Comparison of ENCODE assay signal across 17 cellular contexts in genomic region chr20:61340157-61340556, GRCh38.
A peak's percentile ranks its signal among the peaks of the same experiment; 100 is the strongest.
DNase-seq lines count a peak whose midpoint lies in the region; ATAC-seq and TF ChIP-seq lines count a peak whose summit lies in the region.
"Had no signal": no experiment of that assay in that cellular context is flagged by ENCODE, and none has a peak within 500 bp of the region (broad histone marks: within the 10 kb centered on the region; RNA-seq: fewer than 3 reads in every experiment).

No MANE protein-coding gene starts in this region.

- no peak overlapping the region for H2AFZ ChIP-seq in GM23338
- no peak overlapping the region for H2AFZ ChIP-seq in smooth muscle cell (ENCODE audit: low read depth)

- H3K27ac ChIP-seq in GM23338 (ENCODE audit: low read depth) (no peak overlapping the region), sigmoid colon (no peak overlapping the region), smooth muscle cell (ENCODE audit: low read depth) (no peak overlapping the region)
- H3K27ac ChIP-seq: BLaER1 treated with 17β-estradiol and CSF1 and Interleukin-3, amounts not matched to agents 10 nM and 100 nM had no signal

- H3F3A ChIP-seq in GM23338 (replicated peaks; ENCODE audit: low read depth) (no peaks in the 10 kb centered on the region), smooth muscle cell (ENCODE audit: low read depth) (no peaks in the 10 kb centered on the region)

- no peak overlapping the region for H3K4me3 ChIP-seq in GM23338
- H3K4me3 ChIP-seq in sigmoid colon, result no peak overlapping the region
- H3K4me3 ChIP-seq in smooth muscle cell, result no peak overlapping the region
- H3K4me3 ChIP-seq: BLaER1 treated with 17β-estradiol and CSF1 and Interleukin-3, amounts not matched to agents 10 nM and 100 nM had no signal

- H3K9me2 ChIP-seq in GM23338 (ENCODE audit: insufficient read depth), result no peaks in the 10 kb centered on the region

- TF ChIP-seq CTCF in CD14-positive monocyte (IDR thresholded peaks at IDR 0.05), result no peak
- no peak for TF ChIP-seq CTCF in GM23338 (conservative IDR thresholded peaks at IDR 0.05; ENCODE audit: low read depth in 2 of 2)
- no peak for TF ChIP-seq CTCF in sigmoid colon (IDR thresholded peaks at IDR 0.05)
- no peak for TF ChIP-seq CTCF in smooth muscle cell (IDR thresholded peaks at IDR 0.05; ENCODE audit: borderline replicate concordance, insufficient read depth, poor library complexity, severe bottlenecking)

- H3K27ac Mint-ChIP-seq in CD14-positive monocyte (no peak overlapping the region), GM23338 (no peak overlapping the region)
- H3K27ac Mint-ChIP-seq in activated naive CD4-positive, alpha-beta T cell treated with anti-CD3 and anti-CD28 coated beads, Interleukin-2, amount 50 U/mL, for 72 hours, result no peak overlapping the region
- H3K27ac Mint-ChIP-seq: CD4-positive, alpha-beta T cell; H9 had no signal

- H3K27me3 Mint-ChIP-seq in CD14-positive monocyte (ENCODE audit: low read depth in 3 of 3) (peaks cover 0 to 3% (median 2%) of the 10 kb centered on the region in 3 donors), GM23338 (ENCODE audit: insufficient read depth, low read depth, poor library complexity) (peaks cover 2% of the 10 kb centered on the region)

- H3K36me3 Mint-ChIP-seq in CD14-positive monocyte (no peaks in the 10 kb centered on the region), GM23338 (ENCODE audit: low read depth) (peaks cover 4% of the 10 kb centered on the region; the same call in 2 of the 3 replicates)
- no peaks in the 10 kb centered on the region for H3K36me3 Mint-ChIP-seq in activated naive CD4-positive, alpha-beta T cell treated with anti-CD3 and anti-CD28 coated beads, Interleukin-2, amount 50 U/mL, for 72 hours

- H3K4me1 ChIP-seq in GM23338 (ENCODE audit: insufficient read depth) (no peaks in the 10 kb centered on the region), sigmoid colon (no peaks in the 10 kb centered on the region), smooth muscle cell (ENCODE audit: low read depth) (no peaks in the 10 kb centered on the region)

- 77 to 87% methylated on average over 5 of the region's 5 CpGs for WGBS in sigmoid colon, 2 donors
- WGBS in smooth muscle cell (ENCODE audit: low lambda C conversion rate), result 80% methylated on average over 5 of the region's 5 CpGs

- peaks cover 0 to 26% (median 13%) of the 10 kb centered on the region in 7 donors for H3K9me3 Mint-ChIP-seq in CD14-positive monocyte
- peaks cover 9% of the 10 kb centered on the region; the same call in 2 of the 3 replicates for H3K9me3 Mint-ChIP-seq in GM23338
- H3K9me3 Mint-ChIP-seq in activated naive CD4-positive, alpha-beta T cell treated with anti-CD3 and anti-CD28 coated beads, Interleukin-2, amount 50 U/mL, for 72 hours, result peaks cover 0 to 5% of the 10 kb centered on the region in 2 donors
- H3K9me3 Mint-ChIP-seq: CD4-positive, alpha-beta T cell had no signal

- H3K9me3 ChIP-seq in sigmoid colon, result no peaks in the 10 kb centered on the region
- no peaks in the 10 kb centered on the region for H3K9me3 ChIP-seq in smooth muscle cell (replicated peaks; ENCODE audit: low read depth)
- H3K9me3 ChIP-seq: BLaER1 treated with 17β-estradiol and CSF1 and Interleukin-3, amounts not matched to agents 10 nM and 100 nM had no signal

- H3K4me2 ChIP-seq in GM23338 (no peak overlapping the region), smooth muscle cell (no peak overlapping the region)
- H3K4me2 ChIP-seq: BLaER1 treated with 17β-estradiol and CSF1 and Interleukin-3, amounts not matched to agents 10 nM and 100 nM had no signal

- H3K36me3 ChIP-seq in GM23338 (ENCODE audit: insufficient read depth) (no peaks in the 10 kb centered on the region), sigmoid colon (no peaks in the 10 kb centered on the region), smooth muscle cell (ENCODE audit: low read depth) (no peaks in the 10 kb centered on the region)
- H3K36me3 ChIP-seq: BLaER1 treated with 17β-estradiol and CSF1 and Interleukin-3, amounts not matched to agents 10 nM and 100 nM had no signal

- TF ChIP-seq POLR2A in sigmoid colon (IDR thresholded peaks at IDR 0.05), result no peak

- H3K79me2 ChIP-seq in GM23338 (replicated peaks; ENCODE audit: insufficient read depth) (no peaks in the 10 kb centered on the region), smooth muscle cell (ENCODE audit: low read depth) (no peaks in the 10 kb centered on the region)

- ATAC-seq in GM23338 (no peak), HG02970 (IDR thresholded peaks at IDR 0.05; ENCODE audit: low FRiP score, unreplicated experiment) (no peak)
- ATAC-seq in activated naive CD4-positive, alpha-beta T cell treated with anti-CD3 and anti-CD28 coated beads, Interleukin-2, amount 50 U/mL, for 72 hours, result no peak

- H3K9ac ChIP-seq in smooth muscle cell (ENCODE audit: low read depth), result no peak overlapping the region
- H3K9ac ChIP-seq: BLaER1 treated with 17β-estradiol and CSF1 and Interleukin-3, amounts not matched to agents 10 nM and 100 nM had no signal

- TF ChIP-seq EP300 in sigmoid colon (IDR thresholded peaks at IDR 0.05), result no peak

- DNase-seq in CD14-positive monocyte (ENCODE audit: low spot score) (peak; percentile 19), GM23338 (ENCODE audit: low spot score) (no peak), sigmoid colon (peak; percentile 8), smooth muscle cell (lab: John Stamatoyannopoulos, UW; ENCODE audit: unreplicated experiment) (no peak)
- DNase-seq in activated naive CD4-positive, alpha-beta T cell treated with anti-CD3 and anti-CD28 coated beads, Interleukin-2, amount 50 U/mL, for 72 hours (ENCODE audit: low spot score in 2 of 2), result no peak
- DNase-seq: ACHN; Calu3; CD4-positive, alpha-beta T cell; DMS153; DMS79 treated with DMSO at 0.1 percent for 48 hours; EL; GOT3; H9; IMR-90 had no signal

- peaks cover 12% of the 10 kb centered on the region; the same call in 1 of the 2 replicates for H3K27me3 ChIP-seq in GM23338 (ENCODE audit: insufficient read depth)
- H3K27me3 ChIP-seq in sigmoid colon, result peaks cover 0 to 11% (median 0%) of the 10 kb centered on the region in 3 donors
- peaks cover 17% of the 10 kb centered on the region for H3K27me3 ChIP-seq in smooth muscle cell (ENCODE audit: low read depth)
- H3K27me3 ChIP-seq: BLaER1 treated with 17β-estradiol and CSF1 and Interleukin-3, amounts not matched to agents 10 nM and 100 nM had no signal

- H4K20me1 ChIP-seq in GM23338 (replicated peaks; ENCODE audit: insufficient read depth) (no peaks in the 10 kb centered on the region), smooth muscle cell (ENCODE audit: low read depth) (no peaks in the 10 kb centered on the region)

- H3K4me1 Mint-ChIP-seq in CD14-positive monocyte, result no peaks in the 10 kb centered on the region
- H3K4me1 Mint-ChIP-seq in GM23338, result no peaks in the 10 kb centered on the region

- H3K4me3 Mint-ChIP-seq in CD14-positive monocyte, result no peak overlapping the region
- H3K4me3 Mint-ChIP-seq in GM23338, result no peak overlapping the region
- H3K4me3 Mint-ChIP-seq: CD4-positive, alpha-beta T cell; H9 had no signal

- intact Hi-C loops in CD14-positive monocyte (cut with micrococcal nuclease), result no loop called here
- intact Hi-C loops in sigmoid colon (cut with DNase I), result no loop called here

TF ChIP-seq in GM23338, 12 proteins besides CTCF, POLR2A, EP300 and RAD21 (continues in another document):
- TF ChIP-seq REST (IDR thresholded peaks at IDR 0.05; ENCODE audit: unreplicated experiment), result peak; percentile 41

TF ChIP-seq in PFSK-1, 5 proteins besides CTCF, POLR2A, EP300 and RAD21:
- TF ChIP-seq SIN3A (IDR thresholded peaks at IDR 0.05; ENCODE audit: borderline replicate concordance, insufficient read depth, low read length) (no peak; the same call in 1 of the 2 replicates), POLR2AphosphoS5 (IDR thresholded peaks at IDR 0.05; ENCODE audit: low read depth, low read length) (peak; percentile 70; the same call in 1 of the 2 replicates), REST (IDR thresholded peaks at IDR 0.05; ENCODE audit: insufficient read depth in 1 of 2, low read depth in 2 of 2, low read length in 2 of 2) (peak; percentile 85 to 91)

Comparison
In these comparisons a context has a peak if more than half of its experiments do, and no peak if none do; other contexts are left out.
1. DNase-seq: peak in CD14-positive monocyte (single experiment) and sigmoid colon (single experiment); none in GM23338 (single experiment), smooth muscle cell (single experiment) and activated naive CD4-positive, alpha-beta T cell treated with anti-CD3 and anti-CD28 coated beads, Interleukin-2, amount 50 U/mL, for 72 hours (0 of 2).